12 cellular contexts compared by ENCODE assay signal in genomic region chr1:39110882-39111281, GRCh38.
DNase-seq lines count a peak whose midpoint lies in the region; ATAC-seq and TF ChIP-seq lines count a peak whose summit lies in the region.
"Had no signal": no experiment of that assay in that cellular context is flagged by ENCODE, and none has a peak within 500 bp of the region (broad histone marks: within the 10 kb centered on the region; RNA-seq: fewer than 3 reads in every experiment).

No MANE protein-coding gene starts in this region.

- no peaks in the 10 kb centered on the region for H3K79me1 ChIP-seq in mesenchymal stem cell (replicated peaks; ENCODE audit: low read length, poor library complexity, severe bottlenecking)

- H3K36me3 ChIP-seq in mesenchymal stem cell (ENCODE audit: control insufficient read depth in 1 of 2, insufficient read depth in 2 of 2, low read depth in 1 of 2, low read length in 2 of 2) (peaks cover 0 to 3% of the 10 kb centered on the region in 2 experiments), upper lobe of right lung (no peaks in the 10 kb centered on the region)
- H3K36me3 ChIP-seq: Peyer's patch had no signal

- H2BK5ac ChIP-seq in mesenchymal stem cell (ENCODE audit: low read depth, low read length, poor library complexity, severe bottlenecking): no peak overlapping the region

- H2AFZ ChIP-seq in mesenchymal stem cell (ENCODE audit: low read depth, low read length): no peak overlapping the region

- H3K27me3 ChIP-seq in mesenchymal stem cell (ENCODE audit: control insufficient read depth in 1 of 2, insufficient read depth in 1 of 2, low read length in 2 of 2) (no peaks in the 10 kb centered on the region), upper lobe of right lung (no peaks in the 10 kb centered on the region)
- H3K27me3 ChIP-seq: Peyer's patch had no signal

- no peak overlapping the region for H3K4me2 ChIP-seq in mesenchymal stem cell (ENCODE audit: low read length, poor library complexity, severe bottlenecking)

- no peak overlapping the region for H3K14ac ChIP-seq in mesenchymal stem cell (ENCODE audit: low read length in 2 of 2)

- H2BK12ac ChIP-seq in mesenchymal stem cell (ENCODE audit: low read length in 2 of 2): no peak overlapping the region

- H3K23ac ChIP-seq in mesenchymal stem cell (ENCODE audit: low read length in 2 of 2): no peak overlapping the region

- no peak overlapping the region for H4K8ac ChIP-seq in mesenchymal stem cell (ENCODE audit: low read length)

- H2AK5ac ChIP-seq in mesenchymal stem cell (ENCODE audit: low read length, severe bottlenecking): no peak overlapping the region

- no peak overlapping the region for H3K4ac ChIP-seq in mesenchymal stem cell (ENCODE audit: low read depth in 1 of 2, low read length in 2 of 2)

- H3K27ac ChIP-seq in cingulate gyrus (ENCODE audit: low read depth, low read length) (peak overlapping the region; percentile 15), mesenchymal stem cell (ENCODE audit: low read length, poor library complexity, severe bottlenecking) (peak overlapping the region; percentile 71), upper lobe of right lung (peak overlapping the region; percentile 47)
- H3K27ac ChIP-seq: HL-60 had no signal

- H3K18ac ChIP-seq in mesenchymal stem cell (ENCODE audit: low read depth in 1 of 2, low read length in 2 of 2): peak overlapping the region in 1 of 2 experiments; percentile 14

- 13% methylated on average over 1 of the region's 1 CpG for WGBS in mesenchymal stem cell

- H2BK15ac ChIP-seq in mesenchymal stem cell (ENCODE audit: low read depth, poor library complexity, severe bottlenecking): no peak overlapping the region

- no peak overlapping the region for H2BK120ac ChIP-seq in mesenchymal stem cell (ENCODE audit: low read depth, low read length)

- H3K9ac ChIP-seq in mesenchymal stem cell (ENCODE audit: low read length): peak overlapping the region; percentile 85

- no peak for ATAC-seq in upper lobe of right lung
- ATAC-seq in GM21619 (IDR thresholded peaks at IDR 0.05; ENCODE audit: unreplicated experiment): no peak
- ATAC-seq: effector memory CD8-positive, alpha-beta T cell had no signal

- H4K91ac ChIP-seq in mesenchymal stem cell (ENCODE audit: low read length): no peak overlapping the region

- H3K4me3 ChIP-seq in mesenchymal stem cell (ENCODE audit: insufficient read depth in 1 of 2, low read depth in 1 of 2, low read length in 2 of 2) (peak overlapping the region in 1 of 2 experiments; percentile 19), upper lobe of right lung (no peak overlapping the region)
- H3K4me3 ChIP-seq: Peyer's patch had no signal

- H3K9me3 ChIP-seq in mesenchymal stem cell (ENCODE audit: control insufficient read depth, low read length) (no peaks in the 10 kb centered on the region), upper lobe of right lung (no peaks in the 10 kb centered on the region)
- H3K9me3 ChIP-seq: Peyer's patch had no signal

- H3K4me1 ChIP-seq in mesenchymal stem cell (ENCODE audit: control insufficient read depth, insufficient read depth, low read depth, low read length) (peaks cover 7% of the 10 kb centered on the region), upper lobe of right lung (peaks cover 84% of the 10 kb centered on the region)

- no peak for TF ChIP-seq CTCF in upper lobe of right lung (IDR thresholded peaks at IDR 0.05)

- DNase-seq in NCI-H2227 treated with DMSO at 0.1 percent for 48 hours (lab: John Stamatoyannopoulos, UW) (peak; percentile 82), mesenchymal stem cell (peak; percentile 87), upper lobe of right lung (no peak), NCI-H1694 treated with DMSO at 0.1 percent for 48 hours (lab: John Stamatoyannopoulos, UW) (no peak), NCI-H510A treated with DMSO at 0.1 percent for 48 hours (lab: John Stamatoyannopoulos, UW) (no peak)
- DNase-seq: effector memory CD8-positive, alpha-beta T cell; NCI-H146; Peyer's patch; retina had no signal

- intact Hi-C loops in upper lobe of right lung (cut with DNase I): no loop called here

Comparison
In these comparisons a context has a peak if more than half of its experiments do, and no peak if none do; other contexts are left out.
1. DNase-seq: peak in NCI-H2227 treated with DMSO at 0.1 percent for 48 hours (single experiment) and mesenchymal stem cell (single experiment); none in upper lobe of right lung (single experiment), NCI-H1694 treated with DMSO at 0.1 percent for 48 hours (single experiment) and NCI-H510A treated with DMSO at 0.1 percent for 48 hours (single experiment).
2. H3K27ac ChIP-seq: peak in every context shown above with its lines; median percentile 71 in mesenchymal stem cell; 47 in upper lobe of right lung; 15 in cingulate gyrus.